ENCODE assay signal across 8 cellular contexts in genomic region chr1:109482796-109483638, GRCh38. TPM values are rescaled to one million over a fixed set of nuclear protein-coding genes. Genes with fewer than 3 reads are reported as not detected.
DNase-seq lines count a peak whose midpoint lies in the region; ATAC-seq and TF ChIP-seq lines count a peak whose summit lies in the region.

No MANE protein-coding gene starts in this region.

- H3K27ac Mint-ChIP-seq in mesothelial cell of epicardium, result peak overlapping the region; percentile 70

- H3K4me3 Mint-ChIP-seq in mesothelial cell of epicardium, result peak overlapping the region; percentile 87

- no peak for TF ChIP-seq POLR2A in thyroid gland (IDR thresholded peaks at IDR 0.05)

- ATAC-seq in GM21447 (IDR thresholded peaks at IDR 0.05; ENCODE audit: unreplicated experiment), result peak; percentile 11

- WGBS in ectodermal cell, 2 experiments, result 13 to 14% methylated on average over 24 to 26 of the region's 27 CpGs
- 9 to 11% methylated on average over 27 of the region's 27 CpGs for WGBS in thyroid gland, 2 donors

- H3K9me3 Mint-ChIP-seq in mesothelial cell of epicardium, result no peaks in the 10 kb centered on the region

- H3K4me1 ChIP-seq in ectodermal cell (ENCODE audit: control insufficient read depth, insufficient read depth, low read length) (no peaks in the 10 kb centered on the region), thyroid gland (peaks cover 12 to 16% of the 10 kb centered on the region in 2 donors)

- TF ChIP-seq CTCF in WERI-Rb-1 (IDR thresholded peaks at IDR 0.05; ENCODE audit: low read depth, low read length), result peak; percentile 22; the same call in 1 of the 2 replicates
- TF ChIP-seq CTCF in mesothelial cell of epicardium (IDR thresholded peaks at IDR 0.05; ENCODE audit: unreplicated experiment), result no peak
- TF ChIP-seq CTCF in thyroid gland (IDR thresholded peaks at IDR 0.05), result no peak

- peaks cover 21% of the 10 kb centered on the region for H3K4me1 Mint-ChIP-seq in mesothelial cell of epicardium

- H3K27me3 ChIP-seq in WERI-Rb-1 (ENCODE audit: insufficient read depth, low read depth, severe bottlenecking) (no peaks in the 10 kb centered on the region), ectodermal cell (ENCODE audit: control insufficient read depth, insufficient read depth, low read length, poor library complexity, severe bottlenecking) (peaks cover 23% of the 10 kb centered on the region), thyroid gland (no peaks in the 10 kb centered on the region)

- H3K36me3 ChIP-seq in WERI-Rb-1 (peaks cover 31% of the 10 kb centered on the region), ectodermal cell (ENCODE audit: control insufficient read depth, insufficient read depth, low read length) (no peaks in the 10 kb centered on the region), thyroid gland (no peaks in the 10 kb centered on the region)

- H3K4me3 ChIP-seq in WERI-Rb-1 (ENCODE audit: low read depth, low read length) (peak overlapping the region; percentile 80), ectodermal cell (ENCODE audit: insufficient read depth, low read depth, low read length) (peak overlapping the region; percentile 75), thyroid gland (replicated peaks in 1 of 3) (peak overlapping the region; percentile 11 to 43 (median 31))

- H3K27ac ChIP-seq in WERI-Rb-1 (peak overlapping the region; percentile 83), ectodermal cell (ENCODE audit: insufficient read depth, low read depth, low read length, poor library complexity, severe bottlenecking) (no peak overlapping the region), thyroid gland (no peak overlapping the region)

- H3K27me3 Mint-ChIP-seq in mesothelial cell of epicardium (ENCODE audit: low read depth), result peaks cover 43% of the 10 kb centered on the region

- peak; percentile 78 for DNase-seq in DMS114 treated with DMSO at 0.1 percent for 48 hours (lab: John Stamatoyannopoulos, UW; ENCODE audit: unreplicated experiment)
- peak; percentile 61 for DNase-seq in HuH-7 (ENCODE audit: low spot score)
- peak; percentile 81 for DNase-seq in WERI-Rb-1
- DNase-seq in mesothelial cell of epicardium (ENCODE audit: low spot score in 2 of 2, unreplicated experiment in 2 of 2), result peak in 1 of 2 experiments; percentile 60
- DNase-seq in thyroid gland, result peak in 1 of 2 donors; percentile 37
- DNase-seq in NCI-H2196 treated with DMSO at 0.1 percent for 48 hours (lab: John Stamatoyannopoulos, UW; ENCODE audit: unreplicated experiment), result no peak

- intact Hi-C loops in thyroid gland (cut with DNase I), result loop anchor here (10.0 kb wide), 1 partner anchor 228 kb away; no protein-coding TSS in a partner anchor

- no peaks in the 10 kb centered on the region for H3K36me3 Mint-ChIP-seq in mesothelial cell of epicardium

- no peaks in the 10 kb centered on the region for H3K9me3 ChIP-seq in WERI-Rb-1 (ENCODE audit: severe bottlenecking)
- H3K9me3 ChIP-seq in ectodermal cell (ENCODE audit: control insufficient read depth, low read length), result no peaks in the 10 kb centered on the region
- no peaks in the 10 kb centered on the region for H3K9me3 ChIP-seq in thyroid gland

RNA-seq across cellular contexts. Expression of gene ATXN7L2, which starts 0.7 kb away (rescaled TPM):
- polyA plus RNA-seq in ectodermal cell (2013, experiment 1 of 4), result 10.6 TPM
- 9.6 TPM for polyA plus RNA-seq in ectodermal cell (2013, experiment 2 of 4)
- polyA plus RNA-seq in ectodermal cell (2013, experiment 3 of 4), result 11.2 TPM
- polyA plus RNA-seq in ectodermal cell (2013, experiment 4 of 4), result 11.9 TPM
- total RNA-seq in mesothelial cell of epicardium (13.8 to 14.9 TPM (median 13.8 TPM) in 3 replicates), thyroid gland (10 to 100 TPM in 1 of 4 donors, 1 to 10 TPM in 3; 5.8 to 11.7 (median 8.4) TPM)

RNA-seq across cellular contexts. Expression of gene CYB561D1, which starts 10.9 kb away (rescaled TPM):
- polyA plus RNA-seq in ectodermal cell (2013, experiment 1 of 4), result 9.0 TPM
- 10.4 TPM for polyA plus RNA-seq in ectodermal cell (2013, experiment 2 of 4)
- 7.8 TPM for polyA plus RNA-seq in ectodermal cell (2013, experiment 3 of 4)
- polyA plus RNA-seq in ectodermal cell (2013, experiment 4 of 4), result 8.5 TPM
- total RNA-seq in mesothelial cell of epicardium, result 9.5 to 11.7 TPM (median 10.6 TPM) in 3 replicates
- total RNA-seq in thyroid gland, result 10 to 100 TPM in 3 of 4 donors, 1 to 10 TPM in 1; 8.1 to 16.0 (median 12.2) TPM

RNA-seq across cellular contexts. Expression of gene SYPL2, which starts 16.7 kb away (rescaled TPM):
- not detected for polyA plus RNA-seq in ectodermal cell (2013, experiment 1 of 4)
- polyA plus RNA-seq in ectodermal cell (2013, experiment 2 of 4), result not detected
- not detected for polyA plus RNA-seq in ectodermal cell (2013, experiment 3 of 4)
- not detected for polyA plus RNA-seq in ectodermal cell (2013, experiment 4 of 4)
- total RNA-seq in mesothelial cell of epicardium (0.11 to 0.22 TPM (median 0.14 TPM) in 3 replicates), thyroid gland (10 to 100 TPM in 1 of 4 donors, 1 to 10 TPM in 3; 7.9 to 12.4 (median 9.1) TPM)

RNA-seq across cellular contexts. Expression of gene AMIGO1, which starts 26.5 kb away (rescaled TPM):
- polyA plus RNA-seq in ectodermal cell (2013, experiment 1 of 4), result 6.9 TPM
- polyA plus RNA-seq in ectodermal cell (2013, experiment 2 of 4), result 6.5 TPM
- 5.9 TPM for polyA plus RNA-seq in ectodermal cell (2013, experiment 3 of 4)
- 6.9 TPM for polyA plus RNA-seq in ectodermal cell (2013, experiment 4 of 4)
- total RNA-seq in mesothelial cell of epicardium (5.0 to 5.4 TPM (median 5.1 TPM) in 3 replicates), thyroid gland (10 to 100 TPM; 13.5 to 14.0 (median 13.8) TPM)

RNA-seq across cellular contexts. Expression of gene GPR61, which starts 56.7 kb away (rescaled TPM):
- polyA plus RNA-seq in ectodermal cell (2013, experiment 1 of 4), result 1.6 TPM
- 1.7 TPM for polyA plus RNA-seq in ectodermal cell (2013, experiment 2 of 4)
- polyA plus RNA-seq in ectodermal cell (2013, experiment 3 of 4), result 1.4 TPM
- 0.77 TPM for polyA plus RNA-seq in ectodermal cell (2013, experiment 4 of 4)
- total RNA-seq in mesothelial cell of epicardium (not detected in 3 replicates), thyroid gland (1 to 10 TPM in 2 of 4 donors, under 1 TPM in 2; 0.11 to 3.8 (median 1.1) TPM)
